1 cellular context compared by ENCODE assay signal in the genomic region with DNA sequence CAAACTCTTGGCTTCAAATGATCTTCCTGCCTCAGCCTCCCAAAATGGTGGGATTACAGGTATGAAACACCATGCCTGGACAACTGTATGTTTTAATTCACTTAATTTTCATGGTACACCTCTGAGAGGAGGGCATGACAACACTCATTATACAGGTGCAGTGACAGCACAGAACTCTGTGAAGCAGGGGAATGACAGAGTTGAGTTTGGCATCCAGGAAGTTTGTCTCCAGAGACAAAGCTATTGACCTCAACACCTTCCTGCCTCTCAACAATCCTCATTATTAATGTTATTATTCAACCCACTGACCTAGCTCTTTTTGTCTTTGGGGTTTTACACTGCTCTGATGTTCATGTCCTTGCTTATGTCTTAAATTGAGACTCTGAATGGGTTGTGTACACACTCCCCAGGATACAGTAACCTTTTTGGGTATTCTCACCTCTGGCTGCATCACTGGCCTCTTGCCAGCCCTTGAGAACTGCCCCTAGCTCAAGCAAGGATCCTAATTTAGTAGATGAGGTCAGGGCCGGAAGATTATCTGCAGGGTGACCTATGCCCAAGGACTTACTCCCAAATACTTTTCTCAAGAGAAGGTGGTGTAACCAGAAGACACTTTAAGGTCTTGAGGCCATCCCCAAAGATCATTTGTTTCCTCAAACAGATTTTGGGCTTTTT.
TF ChIP-seq lines count a peak whose summit lies in the region.

No MANE protein-coding gene starts in this region.

TF ChIP-seq in K562, 482 proteins besides CTCF, POLR2A, EP300 and RAD21:
- TF ChIP-seq MEF2A (IDR thresholded peaks at IDR 0.05; ENCODE audit: control insufficient read depth, low read depth, low read length), result peak; percentile 93
- TF ChIP-seq, protein P1, sequence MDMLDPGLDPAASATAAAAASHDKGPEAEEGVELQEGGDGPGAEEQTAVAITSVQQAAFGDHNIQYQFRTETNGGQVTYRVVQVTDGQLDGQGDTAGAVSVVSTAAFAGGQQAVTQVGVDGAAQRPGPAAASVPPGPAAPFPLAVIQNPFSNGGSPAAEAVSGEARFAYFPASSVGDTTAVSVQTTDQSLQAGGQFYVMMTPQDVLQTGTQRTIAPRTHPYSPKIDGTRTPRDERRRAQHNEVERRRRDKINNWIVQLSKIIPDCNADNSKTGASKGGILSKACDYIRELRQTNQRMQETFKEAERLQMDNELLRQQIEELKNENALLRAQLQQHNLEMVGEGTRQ (CRISPR knock-in tag; IDR thresholded peaks at IDR 0.05), result no peak
- peak; percentile 25; the same call in 1 of the 2 replicates for TF ChIP-seq ARID1B (IDR thresholded peaks at IDR 0.05)
- TF ChIP-seq ESRRA (IDR thresholded peaks at IDR 0.05; ENCODE audit: borderline replicate concordance, low read depth), result peak; percentile 86
- TF ChIP-seq NFIC (IDR thresholded peaks at IDR 0.05), result peak; percentile 88
- TF ChIP-seq ETV1 (tag; conservative IDR thresholded peaks at IDR 0.05; ENCODE audit: low read depth), result peak; percentile 84
- 0 out of 2 replicates have a peak, but pooled peaks have one; percentile 59 for TF ChIP-seq ZNF584 (CRISPR knock-in tag; IDR thresholded peaks at IDR 0.05; ENCODE audit: low read depth)
- TF ChIP-seq JUND (IDR thresholded peaks at IDR 0.05; ENCODE audit: borderline replicate concordance, low read depth, low read length), result peak; percentile 62; the same call in 1 of the 2 replicates
- peak; percentile 48; the same call in 1 of the 3 replicates for TF ChIP-seq JUND (tag; IDR thresholded peaks at IDR 0.05; ENCODE audit: borderline replicate concordance, low read depth, low read length)
- TF ChIP-seq, protein P2, sequence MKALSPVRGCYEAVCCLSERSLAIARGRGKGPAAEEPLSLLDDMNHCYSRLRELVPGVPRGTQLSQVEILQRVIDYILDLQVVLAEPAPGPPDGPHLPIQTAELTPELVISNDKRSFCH (CRISPR knock-in tag; IDR thresholded peaks at IDR 0.05), result no peak
- TF ChIP-seq, protein P2 (tag; IDR thresholded peaks at IDR 0.05), result 0 out of 2 replicates have a peak, but pooled peaks have one; percentile 35
- peak; percentile 48; the same call in 1 of the 2 replicates for TF ChIP-seq ZNF175 (CRISPR knock-in tag; IDR thresholded peaks at IDR 0.05; ENCODE audit: low read depth)
- TF ChIP-seq, protein P3, sequence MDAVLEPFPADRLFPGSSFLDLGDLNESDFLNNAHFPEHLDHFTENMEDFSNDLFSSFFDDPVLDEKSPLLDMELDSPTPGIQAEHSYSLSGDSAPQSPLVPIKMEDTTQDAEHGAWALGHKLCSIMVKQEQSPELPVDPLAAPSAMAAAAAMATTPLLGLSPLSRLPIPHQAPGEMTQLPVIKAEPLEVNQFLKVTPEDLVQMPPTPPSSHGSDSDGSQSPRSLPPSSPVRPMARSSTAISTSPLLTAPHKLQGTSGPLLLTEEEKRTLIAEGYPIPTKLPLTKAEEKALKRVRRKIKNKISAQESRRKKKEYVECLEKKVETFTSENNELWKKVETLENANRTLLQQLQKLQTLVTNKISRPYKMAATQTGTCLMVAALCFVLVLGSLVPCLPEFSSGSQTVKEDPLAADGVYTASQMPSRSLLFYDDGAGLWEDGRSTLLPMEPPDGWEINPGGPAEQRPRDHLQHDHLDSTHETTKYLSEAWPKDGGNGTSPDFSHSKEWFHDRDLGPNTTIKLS (IDR thresholded peaks at IDR 0.05; ENCODE audit: borderline replicate concordance, low read depth), result no peak
- TF ChIP-seq, protein P4, sequence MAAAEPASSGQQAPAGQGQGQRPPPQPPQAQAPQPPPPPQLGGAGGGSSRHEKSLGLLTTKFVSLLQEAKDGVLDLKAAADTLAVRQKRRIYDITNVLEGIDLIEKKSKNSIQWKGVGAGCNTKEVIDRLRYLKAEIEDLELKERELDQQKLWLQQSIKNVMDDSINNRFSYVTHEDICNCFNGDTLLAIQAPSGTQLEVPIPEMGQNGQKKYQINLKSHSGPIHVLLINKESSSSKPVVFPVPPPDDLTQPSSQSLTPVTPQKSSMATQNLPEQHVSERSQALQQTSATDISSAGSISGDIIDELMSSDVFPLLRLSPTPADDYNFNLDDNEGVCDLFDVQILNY (CRISPR knock-in tag; IDR thresholded peaks at IDR 0.05), result no peak
- no peak for TF ChIP-seq POU5F1 (IDR thresholded peaks at IDR 0.05; ENCODE audit: borderline replicate concordance, low read depth, low read length, partially characterized antibody)
- peak; percentile 85 for TF ChIP-seq JUN (IDR thresholded peaks at IDR 0.05; ENCODE audit: borderline replicate concordance, low read depth, low read length)
- TF ChIP-seq JUN (CRISPR knock-in tag; IDR thresholded peaks at IDR 0.05; ENCODE audit: borderline replicate concordance), result no peak
- TF ChIP-seq CEBPG (CRISPR knock-in tag; IDR thresholded peaks at IDR 0.05), result no peak
- TF ChIP-seq CEBPG (tag; conservative IDR thresholded peaks at IDR 0.05 in 1 of 2, IDR thresholded peaks at IDR 0.05 in 1 of 2), result peak in 1 of 2 experiments; percentile 66; a peak in 2 of 4 replicates
- 0 out of 2 replicates have a peak, but pooled peaks have one; percentile 29 for TF ChIP-seq DPF2 (IDR thresholded peaks at IDR 0.05)
- TF ChIP-seq, protein P5, sequence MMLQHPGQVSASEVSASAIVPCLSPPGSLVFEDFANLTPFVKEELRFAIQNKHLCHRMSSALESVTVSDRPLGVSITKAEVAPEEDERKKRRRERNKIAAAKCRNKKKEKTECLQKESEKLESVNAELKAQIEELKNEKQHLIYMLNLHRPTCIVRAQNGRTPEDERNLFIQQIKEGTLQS (IDR thresholded peaks at IDR 0.05), result peak; percentile 83
- TF ChIP-seq, protein P5 (CRISPR knock-in tag; conservative IDR thresholded peaks at IDR 0.05), result no peak
- no peak for TF ChIP-seq NR2C2 (CRISPR knock-in tag; IDR thresholded peaks at IDR 0.05)
- peak; percentile 69; the same call in 1 of the 2 replicates for TF ChIP-seq NR2C2 (tag; IDR thresholded peaks at IDR 0.05)
- TF ChIP-seq ATF7 (IDR thresholded peaks at IDR 0.05), result peak; percentile 75
- peak; percentile 42; the same call in 1 of the 2 replicates for TF ChIP-seq CTBP1 (IDR thresholded peaks at IDR 0.05; ENCODE audit: borderline replicate concordance)
